8 cellular contexts compared by ENCODE assay signal in genomic region chrX:123803331-123803983, GRCh38. TPM values are rescaled to one million over a fixed set of nuclear protein-coding genes. Genes with fewer than 3 reads are reported as not detected.
DNase-seq lines count a peak whose midpoint lies in the region; ATAC-seq and TF ChIP-seq lines count a peak whose summit lies in the region.

No MANE protein-coding gene starts in this region.

- peak; percentile 75 to 96 (median 86) for ATAC-seq in T-cell (replicated peaks in 1 of 4)

- no peaks in the 10 kb centered on the region for H3K27me3 ChIP-seq in esophagus squamous epithelium

- no peaks in the 10 kb centered on the region for H3K9me3 ChIP-seq in esophagus squamous epithelium

- intact Hi-C loops in esophagus squamous epithelium (cut with DNase I), result no loop called here

- peak overlapping the region; percentile 0 to 60 (median 40) for H3K27ac ChIP-seq in esophagus squamous epithelium

- no peaks in the 10 kb centered on the region for H3K36me3 Mint-ChIP-seq in T-cell

- DNase-seq in NCI-H526 (lab: John Stamatoyannopoulos, UW), result peak; percentile 15 to 25
- no peak for DNase-seq in NCI-H526 treated with DMSO at 0.1 percent for 48 hours (lab: John Stamatoyannopoulos, UW)
- peak; percentile 61 for DNase-seq in HCEC 1CT
- DNase-seq in NCI-H1105 (lab: John Stamatoyannopoulos, UW), result peak; percentile 80
- DNase-seq in T-cell, result peak in 25 of 34 experiments; percentile 0 to 61 (median 13)
- no peak for DNase-seq in esophagus squamous epithelium (lab: John Stamatoyannopoulos, UW)
- peak; percentile 84 for DNase-seq in renal cortical epithelial cell (ENCODE audit: low read depth)
- DNase-seq in activated effector memory CD4-positive, alpha-beta T cell treated with anti-CD3 and anti-CD28 coated beads, Interleukin-2, amount 50 U/mL, for 16 hours, result no peak

- H3K4me3 Mint-ChIP-seq in T-cell, result peak overlapping the region in 1 of 3 donors; percentile 9

- no peak for TF ChIP-seq CTCF in esophagus squamous epithelium (IDR thresholded peaks at IDR 0.05)

- H3K4me1 Mint-ChIP-seq in T-cell, result peaks cover 7 to 8% (median 7%) of the 10 kb centered on the region in 3 donors

- no peaks in the 10 kb centered on the region for H3K36me3 ChIP-seq in esophagus squamous epithelium

- no peak for TF ChIP-seq POLR2A in esophagus squamous epithelium (IDR thresholded peaks at IDR 0.05)

- POLR2A ChIA-PET in T-cell (lab: Charles Lee), result no interaction called here

- peaks cover 0 to 39% (median 0%) of the 10 kb centered on the region in 3 donors for H3K4me1 ChIP-seq in esophagus squamous epithelium

- no peaks in the 10 kb centered on the region for H3K9me3 Mint-ChIP-seq in T-cell

- H3K27me3 Mint-ChIP-seq in T-cell, result no peaks in the 10 kb centered on the region

- WGBS in esophagus squamous epithelium, 2 donors, result 13 to 34% methylated on average over 2 to 4 of the region's 4 CpGs

- peak overlapping the region; percentile 5 to 86 for H3K27ac Mint-ChIP-seq in T-cell

- CTCF ChIA-PET in T-cell (lab: Charles Lee), result interaction anchor here in 1 of 2 donors (0.8 to 1.6 kb wide), 2 partner anchors 30 to 173 kb away, joined by 4 read pairs; no protein-coding TSS in a partner anchor

- no peak overlapping the region for H3K4me3 ChIP-seq in esophagus squamous epithelium

RNA-seq across cellular contexts. Expression of gene XIAP, which starts 56.4 kb away (rescaled TPM):
- total RNA-seq in T-cell, result 10 to 100 TPM; 40.4 to 59.6 (median 46.1) TPM
- 10 to 100 TPM; 20.0 to 38.5 (median 30.8) TPM for total RNA-seq in esophagus squamous epithelium
- total RNA-seq in renal cortical epithelial cell, result 47.8 and 58.0 TPM in 2 replicates

Comparison
In these comparisons a context has a peak if more than half of its experiments do, and no peak if none do; other contexts are left out.
1. DNase-seq: peak in NCI-H526 (2 of 2), HCEC 1CT (single experiment), NCI-H1105 (single experiment), T-cell (25 of 34) and renal cortical epithelial cell (single experiment); none in NCI-H526 treated with DMSO at 0.1 percent for 48 hours (single experiment), esophagus squamous epithelium (single experiment) and activated effector memory CD4-positive, alpha-beta T cell treated with anti-CD3 and anti-CD28 coated beads, Interleukin-2, amount 50 U/mL, for 16 hours (single experiment).